Comparison of ENCODE assay signal across 21 cellular contexts in the genomic region with DNA sequence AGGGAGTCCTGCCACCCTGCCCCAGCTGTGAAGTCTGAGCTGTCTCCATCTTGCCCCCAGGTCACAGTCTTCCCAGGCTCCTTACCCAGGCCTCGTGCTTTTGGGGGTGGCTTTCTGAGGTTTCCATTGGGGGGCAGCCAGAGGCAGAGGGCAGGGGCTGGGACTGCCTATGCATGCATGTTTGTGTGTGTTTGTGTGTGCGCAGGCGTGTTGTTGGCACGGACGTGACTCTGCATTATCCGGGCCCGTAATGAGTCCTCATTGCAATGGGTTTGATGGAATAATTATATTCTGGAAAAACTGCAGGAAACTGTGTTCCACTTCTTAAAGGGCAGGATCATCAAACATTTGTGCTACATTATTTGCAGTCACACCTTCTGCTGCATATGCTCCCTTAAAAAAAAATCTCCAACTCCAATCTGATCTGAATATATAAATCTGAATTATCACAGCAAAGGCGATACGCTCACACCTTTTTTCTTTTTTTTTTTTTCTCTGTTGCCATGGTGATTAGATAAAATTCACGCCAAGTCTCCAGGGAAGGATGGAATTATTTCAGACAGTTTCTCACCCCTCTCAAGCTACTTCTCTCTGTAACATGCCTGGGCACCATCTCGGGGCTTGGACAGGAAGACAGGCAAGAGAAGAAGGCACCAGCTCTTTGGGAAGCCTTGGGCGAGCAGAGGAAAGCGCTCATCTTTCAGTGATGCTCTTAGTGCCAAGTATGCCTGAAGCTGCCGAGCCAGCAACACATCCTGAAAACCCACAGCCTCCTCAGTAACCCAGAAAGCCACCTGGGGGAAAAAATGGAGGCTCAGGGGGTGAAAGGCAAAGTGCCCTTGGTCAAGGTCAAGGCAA. TPM values are rescaled to one million over a fixed set of nuclear protein-coding genes. Genes with fewer than 3 reads are reported as not detected.
DNase-seq lines count a peak whose midpoint lies in the region; ATAC-seq and TF ChIP-seq lines count a peak whose summit lies in the region.
"Had no signal": no experiment of that assay in that cellular context is flagged by ENCODE, and none has a peak within 500 bp of the region (broad histone marks: within the 10 kb centered on the region; RNA-seq: fewer than 3 reads in every experiment).

No MANE protein-coding gene starts in this region.

- H4K20me1 ChIP-seq in neural cell (ENCODE audit: insufficient read depth), result no peaks in the 10 kb centered on the region
- H4K20me1 ChIP-seq: BLaER1 had no signal

- no peaks in the 10 kb centered on the region for H3F3A ChIP-seq in neural cell (ENCODE audit: insufficient read depth, low read length, poor library complexity, severe bottlenecking)

- peak; percentile 34 for DNase-seq in G401 (ENCODE audit: low spot score)
- DNase-seq in caudate nucleus (lab: John Stamatoyannopoulos, UW), result peak in 8 of 61 donors; percentile 13 to 48 (median 27)
- DNase-seq in superior temporal gyrus (ENCODE audit: extremely low spot score), result peak; percentile 75
- no peak for DNase-seq in HCEC 1CT
- no peak for DNase-seq in putamen (ENCODE audit: low spot score)
- DNase-seq: Caco-2; CD4-positive, alpha-beta T cell; DND-41; IMR-90; MV-4-11; NCI-H2081; PC-9; RPMI8226; SHP77 had no signal

- TF ChIP-seq RAD21 in neural cell (conservative IDR thresholded peaks at IDR 0.05), result peak; percentile 25

- H3K9ac ChIP-seq in neural cell (ENCODE audit: low read length), result peak overlapping the region; percentile 47
- H3K9ac ChIP-seq: BLaER1 had no signal

- H3K27me3 ChIP-seq in neural cell (ENCODE audit: insufficient read depth, low read depth, low read length), result no peaks in the 10 kb centered on the region
- H3K27me3 ChIP-seq: BLaER1 had no signal

- ATAC-seq in GM18873 (IDR thresholded peaks at IDR 0.05; ENCODE audit: low FRiP score, unreplicated experiment), result no peak
- ATAC-seq: GM23338 had no signal

- no peak overlapping the region for H2AFZ ChIP-seq in neural cell (ENCODE audit: low read depth, low read length)
- H2AFZ ChIP-seq: GM23338, PC-9 had no signal

- peak overlapping the region; percentile 43 for H3K4me3 ChIP-seq in neural cell (ENCODE audit: low read length)
- H3K4me3 ChIP-seq: BLaER1, GM23338, HAP-1, PC-9 had no signal

- H3K9me2 ChIP-seq in neural cell (ENCODE audit: insufficient read depth, low read length), result no peaks in the 10 kb centered on the region

- peak overlapping the region; percentile 81 for H3K27ac ChIP-seq in caudate nucleus (ENCODE audit: low read depth, low read length)
- peak overlapping the region; percentile 80 for H3K27ac ChIP-seq in neural cell (ENCODE audit: low read length)
- H3K27ac ChIP-seq: BLaER1, PC-9 had no signal

- in situ Hi-C loops in G401 (cut with HindIII; ENCODE audit: low sequenced_read_pairs), result no loop called here

- no peaks in the 10 kb centered on the region for H3K9me3 ChIP-seq in neural cell (ENCODE audit: low read length)
- H3K9me3 ChIP-seq: BLaER1, Caco-2, HAP-1 had no signal

- H3K4me2 ChIP-seq in neural cell (ENCODE audit: low read length), result peak overlapping the region; percentile 30
- H3K4me2 ChIP-seq: BLaER1, GM23338, PC-9 had no signal

- no peak for TF ChIP-seq CTCF in neural cell (IDR thresholded peaks at IDR 0.05; ENCODE audit: poor library complexity, severe bottlenecking)

- H3K79me2 ChIP-seq in neural cell (replicated peaks; ENCODE audit: insufficient read depth, low read length), result no peaks in the 10 kb centered on the region

- peak; percentile 33 for TF ChIP-seq EP300 in neural cell (conservative IDR thresholded peaks at IDR 0.05; ENCODE audit: poor library complexity, severe bottlenecking)

- H3K36me3 ChIP-seq in neural cell (ENCODE audit: insufficient read depth, low read length), result no peaks in the 10 kb centered on the region
- H3K36me3 ChIP-seq: BLaER1, HAP-1 had no signal

TF ChIP-seq in neural cell, 6 proteins besides CTCF, POLR2A, EP300 and RAD21:
- TF ChIP-seq SMC3 (conservative IDR thresholded peaks at IDR 0.05; ENCODE audit: poor library complexity), result no peak
- TF ChIP-seq, protein P1, sequence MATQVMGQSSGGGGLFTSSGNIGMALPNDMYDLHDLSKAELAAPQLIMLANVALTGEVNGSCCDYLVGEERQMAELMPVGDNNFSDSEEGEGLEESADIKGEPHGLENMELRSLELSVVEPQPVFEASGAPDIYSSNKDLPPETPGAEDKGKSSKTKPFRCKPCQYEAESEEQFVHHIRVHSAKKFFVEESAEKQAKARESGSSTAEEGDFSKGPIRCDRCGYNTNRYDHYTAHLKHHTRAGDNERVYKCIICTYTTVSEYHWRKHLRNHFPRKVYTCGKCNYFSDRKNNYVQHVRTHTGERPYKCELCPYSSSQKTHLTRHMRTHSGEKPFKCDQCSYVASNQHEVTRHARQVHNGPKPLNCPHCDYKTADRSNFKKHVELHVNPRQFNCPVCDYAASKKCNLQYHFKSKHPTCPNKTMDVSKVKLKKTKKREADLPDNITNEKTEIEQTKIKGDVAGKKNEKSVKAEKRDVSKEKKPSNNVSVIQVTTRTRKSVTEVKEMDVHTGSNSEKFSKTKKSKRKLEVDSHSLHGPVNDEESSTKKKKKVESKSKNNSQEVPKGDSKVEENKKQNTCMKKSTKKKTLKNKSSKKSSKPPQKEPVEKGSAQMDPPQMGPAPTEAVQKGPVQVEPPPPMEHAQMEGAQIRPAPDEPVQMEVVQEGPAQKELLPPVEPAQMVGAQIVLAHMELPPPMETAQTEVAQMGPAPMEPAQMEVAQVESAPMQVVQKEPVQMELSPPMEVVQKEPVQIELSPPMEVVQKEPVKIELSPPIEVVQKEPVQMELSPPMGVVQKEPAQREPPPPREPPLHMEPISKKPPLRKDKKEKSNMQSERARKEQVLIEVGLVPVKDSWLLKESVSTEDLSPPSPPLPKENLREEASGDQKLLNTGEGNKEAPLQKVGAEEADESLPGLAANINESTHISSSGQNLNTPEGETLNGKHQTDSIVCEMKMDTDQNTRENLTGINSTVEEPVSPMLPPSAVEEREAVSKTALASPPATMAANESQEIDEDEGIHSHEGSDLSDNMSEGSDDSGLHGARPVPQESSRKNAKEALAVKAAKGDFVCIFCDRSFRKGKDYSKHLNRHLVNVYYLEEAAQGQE (IDR thresholded peaks at IDR 0.05; ENCODE audit: borderline replicate concordance), result no peak
- no peak for TF ChIP-seq EZH2 (IDR thresholded peaks at IDR 0.05; ENCODE audit: borderline replicate concordance, insufficient read depth, low read length, poor library complexity, severe bottlenecking)

RNA-seq across cellular contexts. Expression of a gene that starts 45.9 kb away (rescaled TPM):
- not detected in 2 replicates for total RNA-seq in G401 (2014; rRNA removed; shearing (Covaris generic))
- 0.86 and 1.3 TPM in 2 replicates for polyA plus RNA-seq in neural cell
- 2.2 and 2.4 TPM in 2 replicates for polyA minus RNA-seq in neural cell
- total RNA-seq: Caco-2, IMR-90, M059J, NCI-H460, PC-9 had no signal
- polyA plus RNA-seq: GM23338, IMR-90 had no signal

Comparison
In these comparisons a context has a peak if more than half of its experiments do, and no peak if none do; other contexts are left out.
1. DNase-seq: peak in G401 (single experiment) and superior temporal gyrus (single experiment); none in HCEC 1CT (single experiment) and putamen (single experiment).